Comparison of ENCODE assay signal across 18 cellular contexts in genomic region chr17:34993031-34993430, GRCh38.
"Had no signal": no experiment of that assay in that cellular context is flagged by ENCODE, and none has a peak within 500 bp of the region (broad histone marks: within the 10 kb centered on the region; RNA-seq: fewer than 3 reads in every experiment).

No MANE protein-coding gene starts in this region.

- H3K36me3 ChIP-seq: ovary had no signal

- H3K27ac ChIP-seq: epithelial cell of prostate, ovary, testis had no signal

- DNase-seq: activated CD4-positive, CD25-positive, alpha-beta regulatory T cell; amygdala; effector memory CD8-positive, alpha-beta T cell; left lung; mesenchymal stem cell; nephron progenitor cell; ovary; stimulated activated CD4-positive, alpha-beta T cell treated with anti-CD3 and anti-CD28 coated beads, Interleukin-2, amount 100 ng/mL, for 48 hours; stimulated activated naive CD8-positive, alpha-beta T cell treated with anti-CD3 and anti-CD28 coated beads, Interleukin-15, amount 100 ng/mL, for 72 hours; testis had no signal

- H3K9me3 Mint-ChIP-seq: activated naive CD4-positive, alpha-beta T cell treated with anti-CD3 and anti-CD28 coated beads, Interleukin-2, amount 50 U/mL, for 24 hours; activated T-helper 2 cell treated with anti-CD3 and anti-CD28 coated beads, Interferon-gamma antibody, Interleukin-2, Interleukin-4, amounts not matched to agents 10 μg/mL and 5 μg/mL and 100 μg/mL, durations not matched to agents 14 hours and 24 hours and 36 hours; brain; effector memory CD8-positive, alpha-beta T cell; nephron progenitor cell; stimulated activated naive CD8-positive, alpha-beta T cell treated with anti-CD3 and anti-CD28 coated beads, Interleukin-15, amount 100 ng/mL, for 72 hours; T-helper 1 cell treated with Interleukin-12 subunit alpha and Interleukin-12 subunit beta and Interleukin-4 antibody, amounts not matched to agents 30 μg/mL and 1 μg/mL, for 36 hours had no signal

- H3K9me3 ChIP-seq: gastroesophageal sphincter, left lung, ovary, testis had no signal

- H3K27ac Mint-ChIP-seq: activated naive CD4-positive, alpha-beta T cell treated with anti-CD3 and anti-CD28 coated beads, Interleukin-2, amount 50 U/mL, for 24 hours; activated T-helper 2 cell treated with anti-CD3 and anti-CD28 coated beads, Interferon-gamma antibody, Interleukin-2, Interleukin-4, amounts not matched to agents 10 μg/mL and 5 μg/mL and 100 μg/mL, durations not matched to agents 14 hours and 24 hours and 36 hours; effector memory CD8-positive, alpha-beta T cell; nephron progenitor cell; stimulated activated naive CD8-positive, alpha-beta T cell treated with anti-CD3 and anti-CD28 coated beads, Interleukin-15, amount 100 ng/mL, for 72 hours; T-helper 1 cell treated with Interleukin-12 subunit alpha and Interleukin-12 subunit beta and Interleukin-4 antibody, amounts not matched to agents 30 μg/mL and 1 μg/mL, for 36 hours had no signal

- H3K4me3 Mint-ChIP-seq: activated naive CD4-positive, alpha-beta T cell treated with anti-CD3 and anti-CD28 coated beads, Interleukin-2, amount 50 U/mL, for 24 hours; brain; nephron progenitor cell; stimulated activated naive CD8-positive, alpha-beta T cell treated with anti-CD3 and anti-CD28 coated beads, Interleukin-15, amount 100 ng/mL, for 72 hours; T-helper 1 cell treated with Interleukin-12 subunit alpha and Interleukin-12 subunit beta and Interleukin-4 antibody, amounts not matched to agents 30 μg/mL and 1 μg/mL, for 36 hours had no signal

- H3K4me3 ChIP-seq: gastroesophageal sphincter, left lung, ovary, testis had no signal

- H3K27me3 ChIP-seq: gastroesophageal sphincter, left lung, ovary, testis had no signal

- H3K4me1 Mint-ChIP-seq: nephron progenitor cell had no signal

- ATAC-seq: effector memory CD8-positive, alpha-beta T cell; gastroesophageal sphincter; left lung; stimulated activated naive CD8-positive, alpha-beta T cell treated with anti-CD3 and anti-CD28 coated beads, Interleukin-15, amount 100 ng/mL, for 72 hours had no signal

- FAIRE-seq: keratinocyte, TTC549 had no signal

- H3K27me3 Mint-ChIP-seq: activated naive CD4-positive, alpha-beta T cell treated with anti-CD3 and anti-CD28 coated beads, Interleukin-2, amount 50 U/mL, for 24 hours; effector memory CD8-positive, alpha-beta T cell; stimulated activated naive CD8-positive, alpha-beta T cell treated with anti-CD3 and anti-CD28 coated beads, Interleukin-15, amount 100 ng/mL, for 72 hours had no signal
